ENCODE assay signal across 10 cellular contexts in genomic region chrX:129876734-129877395, GRCh38. TPM values are rescaled to one million over a fixed set of nuclear protein-coding genes. Genes with fewer than 3 reads are reported as not detected.
DNase-seq lines count a peak whose midpoint lies in the region; FAIRE-seq and TF ChIP-seq lines count a peak whose summit lies in the region.
"Had no signal": no experiment of that assay in that cellular context is flagged by ENCODE, and none has a peak within 500 bp of the region (broad histone marks: within the 10 kb centered on the region; RNA-seq: fewer than 3 reads in every experiment).

No MANE protein-coding gene starts in this region.

- CTCF ChIA-PET in endothelial cell of umbilical vein (lab: Charles Lee) = no interaction called here

- H3K36me3 ChIP-seq in endothelial cell of umbilical vein (ENCODE audit: control insufficient read depth in 2 of 2, extremely low read depth in 1 of 2, insufficient read depth in 2 of 2, low read length in 2 of 2) = no peaks in the 10 kb centered on the region

- no peak for TF ChIP-seq POLR2A in endothelial cell of umbilical vein (IDR thresholded peaks at IDR 0.05; ENCODE audit: low read depth, low read length)

- no peak overlapping the region for H2AFZ ChIP-seq in endothelial cell of umbilical vein (ENCODE audit: low read depth, low read length)

- intact Hi-C loops in endothelial cell of umbilical vein (cut with micrococcal nuclease) = no loop called here

- no peaks in the 10 kb centered on the region for H3K79me2 ChIP-seq in endothelial cell of umbilical vein (ENCODE audit: control insufficient read depth, insufficient read depth, low read length)

- no peaks in the 10 kb centered on the region for H4K20me1 ChIP-seq in endothelial cell of umbilical vein (replicated peaks; ENCODE audit: control insufficient read depth, extremely low read depth, insufficient read depth, low read length)

- peak overlapping the region; percentile 40 for H3K27ac ChIP-seq in endothelial cell of umbilical vein (ENCODE audit: insufficient read depth, low read depth, low read length)

- POLR2A ChIA-PET in endothelial cell of umbilical vein (lab: Charles Lee) = no interaction called here

- H3K9me3 ChIP-seq in endothelial cell of umbilical vein (replicated peaks; ENCODE audit: control insufficient read depth, insufficient read depth, low read length) = no peaks in the 10 kb centered on the region

- TF ChIP-seq CTCF in endothelial cell of umbilical vein (IDR thresholded peaks at IDR 0.05; ENCODE audit: extremely low read depth in 1 of 2, insufficient read depth in 1 of 2, low read depth in 1 of 2, low read length in 2 of 2) = no peak

- H3K27me3 ChIP-seq in endothelial cell of umbilical vein (ENCODE audit: control insufficient read depth in 2 of 2, insufficient read depth in 2 of 2, low read length in 2 of 2) = no peaks in the 10 kb centered on the region

- DNase-seq in NCI-H1105 treated with DMSO at 0.1 percent for 48 hours (lab: John Stamatoyannopoulos, UW) (peak; percentile 23), NCI-H1105 (lab: John Stamatoyannopoulos, UW) (no peak), NCI-H345 (lab: John Stamatoyannopoulos, UW) (peak; percentile 56), endothelial cell of umbilical vein (ENCODE audit: low read depth, low spot score) (peak; percentile 48), skeletal muscle cell (ENCODE audit: low read depth) (peak; percentile 4), amniotic stem cell (lab: John Stamatoyannopoulos, UW) (no peak)
- DNase-seq in stimulated activated CD4-positive, alpha-beta T cell treated with anti-CD3 and anti-CD28 coated beads, Interleukin-4, amount 100 ng/mL, for 1 hour = no peak
- no peak for DNase-seq in stimulated activated CD4-positive, alpha-beta T cell treated with anti-CD3 and anti-CD28 coated beads, Interleukin-4, amount 100 ng/mL, for 24 hours

- peaks cover 4% of the 10 kb centered on the region for H3K4me1 ChIP-seq in endothelial cell of umbilical vein (ENCODE audit: control insufficient read depth, extremely low read depth, insufficient read depth, low read length)

- no peak overlapping the region for H3K4me2 ChIP-seq in endothelial cell of umbilical vein (ENCODE audit: insufficient read depth, low read length)

- dilution Hi-C loops in endothelial cell of umbilical vein (cut with MboI; ENCODE audit: extremely low pct_ligation_motif_present, low sequenced_read_pairs) = no loop called here

- FAIRE-seq in endothelial cell of umbilical vein (lab: Jason Lieb, UNC) = peak; percentile 75
- FAIRE-seq: A204.1, TTC549 had no signal

- H3K9me1 ChIP-seq in endothelial cell of umbilical vein (replicated peaks; ENCODE audit: control insufficient read depth, extremely low read depth, insufficient read depth, low read length) = no peaks in the 10 kb centered on the region

- BruUV-seq in endothelial cell of umbilical vein (replicated peaks; lab: Mats Ljungman, UMichigan) = no TSS peak

- no peak overlapping the region for H3K4me3 ChIP-seq in endothelial cell of umbilical vein (replicated peaks in 1 of 3; ENCODE audit: insufficient read depth in 1 of 3, low read depth in 1 of 3, low read length in 3 of 3)
- no peak overlapping the region for H3K4me3 ChIP-seq in skeletal muscle cell (ENCODE audit: low read depth, low read length)

- H3K9ac ChIP-seq in endothelial cell of umbilical vein (replicated peaks; ENCODE audit: extremely low read depth, insufficient read depth, low read length) = no peak overlapping the region

TF ChIP-seq in endothelial cell of umbilical vein, 7 proteins besides CTCF, POLR2A, EP300 and RAD21:
- TF ChIP-seq EZH2 (IDR thresholded peaks at IDR 0.05; ENCODE audit: borderline replicate concordance, low read depth, low read length, severe bottlenecking) (no peak), MAX (IDR thresholded peaks at IDR 0.05; ENCODE audit: insufficient read depth, insufficient read length) (no peak), JUN (IDR thresholded peaks at IDR 0.05; ENCODE audit: borderline replicate concordance, insufficient read depth, insufficient read length, low read depth) (peak; percentile 52), MYC (IDR thresholded peaks at IDR 0.05; ENCODE audit: low read depth, low read length) (no peak), POLR2AphosphoS5 (IDR thresholded peaks at IDR 0.05; ENCODE audit: insufficient read depth, low read depth, low read length) (no peak), GATA2 (IDR thresholded peaks at IDR 0.05; ENCODE audit: insufficient read depth, insufficient read length, low read depth, low read length) (no peak), FOS (IDR thresholded peaks at IDR 0.05; ENCODE audit: borderline replicate concordance, insufficient read depth, low read length) (no peak)

RNA-seq across cellular contexts. Expression of gene UTP14A, which starts 29.1 kb away (rescaled TPM):
- 23.5 and 27.7 TPM in 2 replicates for total RNA-seq in endothelial cell of umbilical vein
- polyA plus RNA-seq in endothelial cell of umbilical vein = 4.7 and 6.5 TPM in 2 replicates
- polyA plus RNA-seq in endothelial cell of umbilical vein (2011; cell fraction: cytosol; rRNA removed) = 13.5 and 14.9 TPM in 2 replicates
- 14.2 and 19.9 TPM in 2 replicates for polyA plus RNA-seq in endothelial cell of umbilical vein (2011; cell fraction: nucleus; rRNA removed)
- 20.5 and 27.9 TPM in 2 replicates for polyA plus RNA-seq in endothelial cell of umbilical vein (2012)
- polyA minus RNA-seq in endothelial cell of umbilical vein = 7.7 and 7.8 TPM in 2 replicates
- 18.2 TPM for polyA minus RNA-seq in endothelial cell of umbilical vein (2011; cell fraction: cytosol; rRNA and poly(A)+ RNA removed)
- polyA minus RNA-seq in endothelial cell of umbilical vein (2011; cell fraction: nucleus; rRNA and poly(A)+ RNA removed) = 4.5 and 5.0 TPM in 2 replicates

RNA-seq across cellular contexts. Expression of gene ZDHHC9, which starts 33.2 kb away (rescaled TPM):
- 33.6 and 38.2 TPM in 2 replicates for total RNA-seq in endothelial cell of umbilical vein
- polyA plus RNA-seq in endothelial cell of umbilical vein = 24.6 and 27.4 TPM in 2 replicates
- 24.2 and 25.3 TPM in 2 replicates for polyA plus RNA-seq in endothelial cell of umbilical vein (2011; cell fraction: cytosol; rRNA removed)
- polyA plus RNA-seq in endothelial cell of umbilical vein (2011; cell fraction: nucleus; rRNA removed) = 27.1 and 30.0 TPM in 2 replicates
- polyA plus RNA-seq in endothelial cell of umbilical vein (2012) = 28.4 and 31.7 TPM in 2 replicates
- 38.4 and 42.7 TPM in 2 replicates for polyA minus RNA-seq in endothelial cell of umbilical vein
- polyA minus RNA-seq in endothelial cell of umbilical vein (2011; cell fraction: cytosol; rRNA and poly(A)+ RNA removed) = 18.8 TPM
- polyA minus RNA-seq in endothelial cell of umbilical vein (2011; cell fraction: nucleus; rRNA and poly(A)+ RNA removed) = 20.4 and 32.1 TPM in 2 replicates

Comparison
In these comparisons a context has a peak if more than half of its experiments do, and no peak if none do; other contexts are left out.
1. DNase-seq: peak in NCI-H1105 treated with DMSO at 0.1 percent for 48 hours (single experiment), NCI-H345 (single experiment), endothelial cell of umbilical vein (single experiment) and skeletal muscle cell (single experiment); none in NCI-H1105 (single experiment), amniotic stem cell (single experiment), stimulated activated CD4-positive, alpha-beta T cell treated with anti-CD3 and anti-CD28 coated beads, Interleukin-4, amount 100 ng/mL, for 1 hour (single experiment) and stimulated activated CD4-positive, alpha-beta T cell treated with anti-CD3 and anti-CD28 coated beads, Interleukin-4, amount 100 ng/mL, for 24 hours (single experiment).